8 cellular contexts compared by ENCODE assay signal in genomic region chr13:79679334-79679733, GRCh38.
DNase-seq lines count a peak whose midpoint lies in the region; ATAC-seq and TF ChIP-seq lines count a peak whose summit lies in the region.

No MANE protein-coding gene starts in this region.

- peak; percentile 24 for TF ChIP-seq CTCF in CD4-positive, alpha-beta T cell (IDR thresholded peaks at IDR 0.05)

- no peaks in the 10 kb centered on the region for H3K4me1 Mint-ChIP-seq in CD4-positive, alpha-beta T cell (ENCODE audit: low read depth)
- H3K4me1 Mint-ChIP-seq in activated T-helper 17 cell treated with anti-CD3 and anti-CD28 coated beads, Interleukin-2, amount 50 U/mL, for 72 hours = no peaks in the 10 kb centered on the region

- no peaks in the 10 kb centered on the region for H3K27me3 ChIP-seq in CD4-positive, alpha-beta T cell (ENCODE audit: control insufficient read depth, insufficient read depth, low read length)

- peaks cover 10% of the 10 kb centered on the region for H3K27me3 Mint-ChIP-seq in CD4-positive, alpha-beta T cell
- H3K27me3 Mint-ChIP-seq in activated T-helper 17 cell treated with anti-CD3 and anti-CD28 coated beads, Interleukin-2, amount 50 U/mL, for 72 hours = peaks cover 7% of the 10 kb centered on the region

- no peak for DNase-seq in CD4-positive, alpha-beta T cell
- DNase-seq in NCI-H2171 treated with DMSO at 0.1 percent for 48 hours (lab: John Stamatoyannopoulos, UW) (peak; percentile 31), left cardiac atrium (peak; percentile 76), retina (peak; percentile 51)
- DNase-seq in activated CD8-positive, alpha-beta memory T cell treated with anti-CD3 and anti-CD28 coated beads, Interleukin-2, amount 50 U/mL, for 48 hours = peak; percentile 64

- no peak overlapping the region for H3K27ac Mint-ChIP-seq in CD4-positive, alpha-beta T cell
- H3K27ac Mint-ChIP-seq in activated T-helper 17 cell treated with anti-CD3 and anti-CD28 coated beads, Interleukin-2, amount 50 U/mL, for 72 hours = no peak overlapping the region

- H3K4me3 Mint-ChIP-seq in CD4-positive, alpha-beta T cell = no peak overlapping the region
- H3K4me3 Mint-ChIP-seq in activated T-helper 17 cell treated with anti-CD3 and anti-CD28 coated beads, Interleukin-2, amount 50 U/mL, for 72 hours = no peak overlapping the region

- no peaks in the 10 kb centered on the region for H3K36me3 Mint-ChIP-seq in CD4-positive, alpha-beta T cell (ENCODE audit: low read depth)
- H3K36me3 Mint-ChIP-seq in activated T-helper 17 cell treated with anti-CD3 and anti-CD28 coated beads, Interleukin-2, amount 50 U/mL, for 72 hours (ENCODE audit: low read depth) = no peaks in the 10 kb centered on the region

- no peaks in the 10 kb centered on the region for H3K9me3 ChIP-seq in CD4-positive, alpha-beta T cell (ENCODE audit: control insufficient read depth, low read length)

- POLR2A ChIA-PET in CD4-positive, alpha-beta T cell (lab: Charles Lee) = no interaction called here

- H3K9me3 Mint-ChIP-seq in CD4-positive, alpha-beta T cell = peaks cover 4% of the 10 kb centered on the region
- H3K9me3 Mint-ChIP-seq in activated T-helper 17 cell treated with anti-CD3 and anti-CD28 coated beads, Interleukin-2, amount 50 U/mL, for 72 hours = no peaks in the 10 kb centered on the region

- CTCF ChIA-PET in CD4-positive, alpha-beta T cell (lab: Charles Lee) = interaction anchor here (0.6 to 1.3 kb wide), 2 partner anchors 13 to 843 kb away, joined by 3 to 4 read pairs; no protein-coding TSS in a partner anchor

- intact Hi-C loops in CD4-positive, alpha-beta T cell (cut with DNase I, micrococcal nuclease) = loop anchor here in 1 of 2 experiments (10.0 kb wide), 1 partner anchor 685 kb away; no protein-coding TSS in a partner anchor
- intact Hi-C loops in left cardiac atrium (cut with DNase I) = loop anchor here in 1 of 2 donors (10.0 kb wide), 1 partner anchor 665 kb away; the partner anchor contains the start of gene SPRY2

- no peak overlapping the region for H3K27ac ChIP-seq in CD4-positive, alpha-beta T cell (ENCODE audit: low read depth, low read length)

- no peak for ATAC-seq in CD4-positive, alpha-beta T cell (ENCODE audit: poor library complexity)
- peak; percentile 77 for ATAC-seq in GM18861 (IDR thresholded peaks at IDR 0.05; ENCODE audit: unreplicated experiment)
- peak; percentile 59 for ATAC-seq in HG03095 (IDR thresholded peaks at IDR 0.05; ENCODE audit: unreplicated experiment)
- ATAC-seq in left cardiac atrium = peak; percentile 74 to 86
- no peak for ATAC-seq in activated T-helper 17 cell treated with anti-CD3 and anti-CD28 coated beads, Interleukin-2, amount 50 U/mL, for 72 hours (replicated peaks)

Comparison
In these comparisons a context has a peak if more than half of its experiments do, and no peak if none do; other contexts are left out.
1. ATAC-seq: peak in GM18861 (single experiment), HG03095 (single experiment) and left cardiac atrium (2 of 2); none in CD4-positive, alpha-beta T cell (single experiment) and activated T-helper 17 cell treated with anti-CD3 and anti-CD28 coated beads, Interleukin-2, amount 50 U/mL, for 72 hours (single experiment).
2. DNase-seq: peak in NCI-H2171 treated with DMSO at 0.1 percent for 48 hours (single experiment), activated CD8-positive, alpha-beta memory T cell treated with anti-CD3 and anti-CD28 coated beads, Interleukin-2, amount 50 U/mL, for 48 hours (single experiment), left cardiac atrium (single experiment) and retina (single experiment); none in CD4-positive, alpha-beta T cell (0 of 10).